In genomic region chr3:12870942-12871341, GRCh38 we compare ENCODE assay signal across 10 cellular contexts. TPM values are rescaled to one million over a fixed set of nuclear protein-coding genes. Genes with fewer than 3 reads are reported as not detected.
A peak's percentile ranks its signal among the peaks of the same experiment; 100 is the strongest.
DNase-seq lines count a peak whose midpoint lies in the region; ATAC-seq and TF ChIP-seq lines count a peak whose summit lies in the region.
"Had no signal": no experiment of that assay in that cellular context is flagged by ENCODE, and none has a peak within 500 bp of the region (broad histone marks: within the 10 kb centered on the region; RNA-seq: fewer than 3 reads in every experiment).

No MANE protein-coding gene starts in this region.

- no peaks in the 10 kb centered on the region for H3K9me3 Mint-ChIP-seq in activated CD8-positive, alpha-beta memory T cell treated with anti-CD3 and anti-CD28 coated beads, Interleukin-2, amount 10 ng/mL, durations not matched to agents 7 days and 5 days (ENCODE audit: low read depth)
- no peaks in the 10 kb centered on the region for H3K9me3 Mint-ChIP-seq in stimulated activated naive CD8-positive, alpha-beta T cell treated with anti-CD3 and anti-CD28 coated beads, Interleukin-15, amount 100 ng/mL, for 72 hours

- H3K9me3 ChIP-seq in MM.1S (replicated peaks; ENCODE audit: insufficient read depth, low read length), result no peaks in the 10 kb centered on the region
- H3K9me3 ChIP-seq: ovary had no signal

- CTCF ChIA-PET in activated CD8-positive, alpha-beta memory T cell treated with anti-CD3 and anti-CD28 coated beads, Interleukin-2, amount 10 ng/mL, durations not matched to agents 7 days and 5 days (lab: Charles Lee), result interaction anchor here (1.7 to 6.0 kb wide), 3 partner anchors 19 to 113 kb away, joined by 4 to 88 read pairs (median 6); no protein-coding TSS in a partner anchor

- H3K4me3 ChIP-seq in MM.1S (ENCODE audit: low read length), result peak overlapping the region; percentile 35; the same call in 1 of the 2 replicates
- no peak overlapping the region for H3K4me3 ChIP-seq in fibroblast of the aortic adventitia (ENCODE audit: low read depth, low read length)
- H3K4me3 ChIP-seq: ovary had no signal

- no peak overlapping the region for H2AFZ ChIP-seq in MM.1S (ENCODE audit: low read length)

- peak overlapping the region; percentile 53 for H3K27ac Mint-ChIP-seq in activated CD8-positive, alpha-beta memory T cell treated with anti-CD3 and anti-CD28 coated beads, Interleukin-2, amount 10 ng/mL, durations not matched to agents 7 days and 5 days
- no peak overlapping the region for H3K27ac Mint-ChIP-seq in stimulated activated naive CD8-positive, alpha-beta T cell treated with anti-CD3 and anti-CD28 coated beads, Interleukin-15, amount 100 ng/mL, for 72 hours

- ATAC-seq in activated CD8-positive, alpha-beta memory T cell treated with anti-CD3 and anti-CD28 coated beads, Interleukin-2, amount 10 ng/mL, durations not matched to agents 7 days and 5 days, result peak; percentile 73
- peak; percentile 16 for ATAC-seq in stimulated activated naive CD8-positive, alpha-beta T cell treated with anti-CD3 and anti-CD28 coated beads, Interleukin-15, amount 100 ng/mL, for 72 hours
- no peak for ATAC-seq in GM18505 (IDR thresholded peaks at IDR 0.05; ENCODE audit: unreplicated experiment)

- H3K4me2 ChIP-seq in MM.1S (ENCODE audit: low read depth, low read length), result peak overlapping the region; percentile 66; the same call in 1 of the 2 replicates

- H3K4me3 Mint-ChIP-seq in activated CD8-positive, alpha-beta memory T cell treated with anti-CD3 and anti-CD28 coated beads, Interleukin-2, amount 10 ng/mL, durations not matched to agents 7 days and 5 days, result peak overlapping the region; percentile 21
- peak overlapping the region; percentile 23 to 44 for H3K4me3 Mint-ChIP-seq in stimulated activated naive CD8-positive, alpha-beta T cell treated with anti-CD3 and anti-CD28 coated beads, Interleukin-15, amount 100 ng/mL, for 72 hours

- no peak overlapping the region for H3K27ac ChIP-seq in MM.1S (ENCODE audit: low read length)
- H3K27ac ChIP-seq: ovary had no signal

- no peaks in the 10 kb centered on the region for H4K20me1 ChIP-seq in MM.1S (ENCODE audit: insufficient read depth, low read length)

- H3K4me1 Mint-ChIP-seq in activated CD8-positive, alpha-beta memory T cell treated with anti-CD3 and anti-CD28 coated beads, Interleukin-2, amount 10 ng/mL, durations not matched to agents 7 days and 5 days, result peaks cover 21% of the 10 kb centered on the region
- H3K4me1 Mint-ChIP-seq in stimulated activated naive CD8-positive, alpha-beta T cell treated with anti-CD3 and anti-CD28 coated beads, Interleukin-15, amount 100 ng/mL, for 72 hours, result peaks cover 29% of the 10 kb centered on the region

- no peaks in the 10 kb centered on the region for H3K36me3 Mint-ChIP-seq in activated CD8-positive, alpha-beta memory T cell treated with anti-CD3 and anti-CD28 coated beads, Interleukin-2, amount 10 ng/mL, durations not matched to agents 7 days and 5 days

- TF ChIP-seq CTCF in MM.1S (IDR thresholded peaks at IDR 0.05; ENCODE audit: low read length) (no peak), fibroblast of the aortic adventitia (IDR thresholded peaks at IDR 0.05; ENCODE audit: insufficient read depth, low read length) (no peak)

- peak; percentile 81 for DNase-seq in activated CD8-positive, alpha-beta memory T cell treated with anti-CD3 and anti-CD28 coated beads, Interleukin-2, amount 10 ng/mL, durations not matched to agents 7 days and 5 days
- DNase-seq in activated CD8-positive, alpha-beta memory T cell treated with anti-CD3 and anti-CD28 coated beads for 24 hours, result no peak
- DNase-seq in MM.1S, result peak; percentile 48
- peak; percentile 80 for DNase-seq in fibroblast of the aortic adventitia (ENCODE audit: low read depth)
- DNase-seq in stimulated activated naive CD8-positive, alpha-beta T cell treated with anti-CD3 and anti-CD28 coated beads, Interleukin-15, amount 100 ng/mL, for 72 hours, result peak in 1 of 2 donors; percentile 30
- no peak for DNase-seq in DMS153 treated with DMSO at 0.1 percent for 48 hours (lab: John Stamatoyannopoulos, UW; ENCODE audit: unreplicated experiment)
- no peak for DNase-seq in dermis blood vessel endothelial cell
- DNase-seq: NCI-H345, ovary had no signal

- TF ChIP-seq POLR2A in GM18505 (IDR thresholded peaks at IDR 0.05; ENCODE audit: borderline replicate concordance, extremely low read depth, insufficient read depth, insufficient read length), result no peak

- H3K9me2 ChIP-seq in MM.1S (replicated peaks; ENCODE audit: insufficient read depth, low read length), result no peaks in the 10 kb centered on the region

- no peaks in the 10 kb centered on the region for H3K79me2 ChIP-seq in MM.1S (ENCODE audit: low read length)

- no peak overlapping the region for H3K9ac ChIP-seq in MM.1S (ENCODE audit: low read length)

- H3K4me1 ChIP-seq in MM.1S (ENCODE audit: low read length), result peaks cover 12% of the 10 kb centered on the region

- H3K27me3 ChIP-seq in MM.1S (replicated peaks; ENCODE audit: insufficient read depth, low read length), result peaks cover 91% of the 10 kb centered on the region
- H3K27me3 ChIP-seq: ovary had no signal

- H3F3A ChIP-seq in MM.1S (ENCODE audit: insufficient read depth, low read length), result no peaks in the 10 kb centered on the region; the same call in 1 of the 2 replicates

- no peaks in the 10 kb centered on the region for H3K36me3 ChIP-seq in MM.1S (replicated peaks; ENCODE audit: insufficient read depth, low read length)
- H3K36me3 ChIP-seq: ovary had no signal

- H3K27me3 Mint-ChIP-seq in activated CD8-positive, alpha-beta memory T cell treated with anti-CD3 and anti-CD28 coated beads, Interleukin-2, amount 10 ng/mL, durations not matched to agents 7 days and 5 days, result peaks cover 28% of the 10 kb centered on the region
- H3K27me3 Mint-ChIP-seq in stimulated activated naive CD8-positive, alpha-beta T cell treated with anti-CD3 and anti-CD28 coated beads, Interleukin-15, amount 100 ng/mL, for 72 hours, result peaks cover 62% of the 10 kb centered on the region

RNA-seq across cellular contexts. Expression of gene RPL32, which starts 29.6 kb away (rescaled TPM):
- 1,000 to 10,000 TPM; 1,759 to 1,893 TPM for total RNA-seq in activated CD8-positive, alpha-beta memory T cell treated with anti-CD3 and anti-CD28 coated beads, Interleukin-2, amount 10 ng/mL, durations not matched to agents 7 days and 5 days
- 213 and 1,353 TPM in 2 replicates for total RNA-seq in fibroblast of the aortic adventitia (ENCODE audit: low replicate concordance)
- total RNA-seq in dermis blood vessel endothelial cell, result 632 and 1,383 TPM in 2 replicates

Comparison
In these comparisons a context has a peak if more than half of its experiments do, and no peak if none do; other contexts are left out.
1. DNase-seq: peak in activated CD8-positive, alpha-beta memory T cell treated with anti-CD3 and anti-CD28 coated beads, Interleukin-2, amount 10 ng/mL, durations not matched to agents 7 days and 5 days (single experiment), MM.1S (single experiment) and fibroblast of the aortic adventitia (single experiment); none in activated CD8-positive, alpha-beta memory T cell treated with anti-CD3 and anti-CD28 coated beads for 24 hours (single experiment), DMS153 treated with DMSO at 0.1 percent for 48 hours (single experiment) and dermis blood vessel endothelial cell (single experiment).